3 cellular contexts compared by ENCODE assay signal in genomic region chr5:88588609-88589008, GRCh38.
"Had no signal": no experiment of that assay in that cellular context is flagged by ENCODE, and none has a peak within 500 bp of the region (broad histone marks: within the 10 kb centered on the region; RNA-seq: fewer than 3 reads in every experiment).

No MANE protein-coding gene starts in this region.

- ATAC-seq: GM12878 had no signal

- H3K4me3 ChIP-seq: GM12878 had no signal

- DNase-seq: GDM1, GF-D8 had no signal
